15 cellular contexts compared by ENCODE assay signal in genomic region chr19:55328774-55329318, GRCh38. TPM values are rescaled to one million over a fixed set of nuclear protein-coding genes. Genes with fewer than 3 reads are reported as not detected.
"Had no signal": no experiment of that assay in that cellular context is flagged by ENCODE, and none has a peak within 500 bp of the region (broad histone marks: within the 10 kb centered on the region; RNA-seq: fewer than 3 reads in every experiment).

No MANE protein-coding gene starts in this region.

RNA-seq across cellular contexts. Expression of gene TMEM150B, which starts 3.7 kb away (rescaled TPM):
- total RNA-seq: activated CD4-positive, alpha-beta T cell treated with anti-CD3 and anti-CD28 coated beads for 36 hours; ascending aorta; dermis microvascular lymphatic vessel endothelial cell; glomerular endothelial cell; lung microvascular endothelial cell; myocyte; prostate gland; vagina had no signal
- polyA plus RNA-seq: keratinocyte, neural cell had no signal

RNA-seq across cellular contexts. Expression of gene COX6B2, which starts 25.7 kb away (rescaled TPM):
- total RNA-seq: ascending aorta, dermis microvascular lymphatic vessel endothelial cell, glomerular endothelial cell, left lobe of liver, lung microvascular endothelial cell, right cardiac atrium, subcutaneous adipose tissue had no signal
- polyA plus RNA-seq: right cardiac atrium had no signal

RNA-seq across cellular contexts. Expression of gene GARIN5B, which starts 34.2 kb away (rescaled TPM):
- total RNA-seq: activated CD4-positive, alpha-beta memory T cell treated with anti-CD3 and anti-CD28 coated beads, Interleukin-2, amount 10 ng/mL, durations not matched to agents 7 days and 5 days; activated CD4-positive, alpha-beta T cell treated with anti-CD3 and anti-CD28 coated beads for 36 hours; ascending aorta; breast epithelium; dermis microvascular lymphatic vessel endothelial cell; glomerular endothelial cell; left lobe of liver; lung microvascular endothelial cell; myocyte; right cardiac atrium; subcutaneous adipose tissue; vagina had no signal
- polyA plus RNA-seq: keratinocyte, neural cell, right cardiac atrium had no signal

RNA-seq across cellular contexts. Expression of gene IL11, which starts 41.4 kb away (rescaled TPM):
- total RNA-seq: ascending aorta, left lobe of liver, lung microvascular endothelial cell, right cardiac atrium, subcutaneous adipose tissue, vagina had no signal
- polyA plus RNA-seq: right cardiac atrium had no signal
